In the genomic region with DNA sequence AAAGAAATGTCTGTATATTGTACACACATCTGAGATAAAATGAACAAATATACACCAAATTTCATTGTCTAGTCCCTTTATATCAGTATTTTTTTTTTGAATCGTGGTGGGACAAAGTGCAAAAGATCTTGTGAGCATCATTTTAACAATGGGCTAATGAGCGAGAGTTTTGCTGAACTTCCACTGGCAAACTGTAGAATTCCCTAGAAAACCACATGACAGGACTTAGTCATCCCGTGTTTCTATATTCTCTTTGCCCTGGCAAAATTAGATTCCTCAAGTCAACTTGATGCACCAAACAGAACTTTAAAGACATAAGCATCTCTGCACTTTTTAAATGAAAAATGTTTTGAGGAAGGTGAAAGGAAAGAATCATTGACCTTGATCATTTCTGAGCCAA, we compare ENCODE assay signal across 23 cellular contexts.
"Had no signal": no experiment of that assay in that cellular context is flagged by ENCODE, and none has a peak within 500 bp of the region (broad histone marks: within the 10 kb centered on the region; RNA-seq: fewer than 3 reads in every experiment).

No MANE protein-coding gene starts in this region.

- H3K27ac ChIP-seq: breast epithelium had no signal

- H3K27me3 ChIP-seq: breast epithelium had no signal

- ATAC-seq: activated CD8-positive, alpha-beta T cell treated with anti-CD3 and anti-CD28 coated beads, Interleukin-2, amount 10 ng/mL, durations not matched to agents 7 days and 5 days; activated T-cell treated with anti-CD3 and anti-CD28 coated beads, Interleukin-2, amount 50 U/mL, for 4 hours; PC-3; T-helper 17 cell; WTC11 had no signal

- H3K27me3 Mint-ChIP-seq: activated naive CD8-positive, alpha-beta T cell; T-helper 17 cell had no signal

- H3K4me3 ChIP-seq: breast epithelium had no signal

- H3K4me3 Mint-ChIP-seq: activated CD8-positive, alpha-beta T cell treated with anti-CD3 and anti-CD28 coated beads, Interleukin-2, amount 10 ng/mL, durations not matched to agents 7 days and 5 days; activated naive CD4-positive, alpha-beta T cell treated with anti-CD3 and anti-CD28 coated beads for 36 hours; activated naive CD8-positive, alpha-beta T cell; activated T-cell treated with anti-CD3 and anti-CD28 coated beads, Interleukin-2, amount 50 U/mL, for 4 hours; T-helper 17 cell; WTC11 had no signal

- H3K4me1 ChIP-seq: breast epithelium had no signal

- H3K36me3 ChIP-seq: breast epithelium had no signal

- H3K36me3 Mint-ChIP-seq: activated naive CD8-positive, alpha-beta T cell; WTC11 had no signal

- DNase-seq: activated CD4-positive, alpha-beta T cell treated with anti-CD3 and anti-CD28 coated beads for 48 hours; activated CD4-positive, alpha-beta T cell treated with anti-CD3 and anti-CD28 coated beads, Interleukin-2, amount 50 U/mL, for 4 hours; activated CD4-positive, CD25-positive, alpha-beta regulatory T cell treated with anti-CD3 and anti-CD28 coated beads, Interleukin-2, amount 50 U/mL, for 72 hours; activated CD8-positive, alpha-beta T cell treated with anti-CD3 and anti-CD28 coated beads, Interleukin-2, amount 10 ng/mL, durations not matched to agents 7 days and 5 days; activated effector memory CD4-positive, alpha-beta T cell treated with anti-CD3 and anti-CD28 coated beads, Interleukin-2, amount 50 U/mL, for 16 hours; activated naive CD4-positive, alpha-beta T cell treated with anti-CD3 and anti-CD28 coated beads for 36 hours; activated T-cell treated with anti-CD3 and anti-CD28 coated beads, Interleukin-2, amount 50 U/mL, for 4 hours; caudate nucleus; KG1; NCI-H1092; NCI-H1417; NCI-H1930; NCI-H2171; NCI-H2227 treated with DMSO at 0.1 percent for 48 hours; NCI-H446 treated with DMSO at 0.1 percent for 48 hours; NCI-H524 treated with DMSO at 0.1 percent for 48 hours; PC-3; SIG-M5; T-helper 17 cell; T-helper 9 cell had no signal

- H3K4me1 Mint-ChIP-seq: T-helper 17 cell had no signal

- H3K9me3 Mint-ChIP-seq: activated naive CD4-positive, alpha-beta T cell treated with anti-CD3 and anti-CD28 coated beads for 36 hours; activated T-cell treated with anti-CD3 and anti-CD28 coated beads, Interleukin-2, amount 50 U/mL, for 4 hours; WTC11 had no signal

- H3K27ac Mint-ChIP-seq: activated CD8-positive, alpha-beta T cell treated with anti-CD3 and anti-CD28 coated beads, Interleukin-2, amount 10 ng/mL, durations not matched to agents 7 days and 5 days; activated naive CD4-positive, alpha-beta T cell treated with anti-CD3 and anti-CD28 coated beads for 36 hours; activated naive CD8-positive, alpha-beta T cell; T-helper 17 cell; WTC11 had no signal

- H3K9me3 ChIP-seq: breast epithelium had no signal
